In the genomic region with DNA sequence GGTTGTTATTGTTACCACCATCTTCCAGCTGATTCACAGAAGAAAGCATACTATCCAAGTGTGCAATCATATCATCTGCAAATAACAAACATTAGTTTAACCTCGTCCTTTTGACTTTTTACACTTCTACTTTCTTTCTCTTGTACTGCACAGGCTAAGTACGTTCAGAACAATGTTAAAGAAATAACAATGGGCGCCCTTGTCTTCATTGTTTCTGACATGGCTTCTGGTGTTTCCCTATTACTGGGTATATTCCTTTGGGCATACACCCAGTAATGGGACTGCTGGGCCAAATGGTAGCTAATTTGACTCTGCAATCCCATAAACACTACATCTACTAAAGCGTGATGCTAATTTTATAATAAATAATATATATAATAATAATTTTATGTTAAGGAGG, we compare ENCODE assay signal across 28 cellular contexts.
"Had no signal": no experiment of that assay in that cellular context is flagged by ENCODE, and none has a peak within 500 bp of the region (broad histone marks: within the 10 kb centered on the region; RNA-seq: fewer than 3 reads in every experiment).

No MANE protein-coding gene starts in this region.

- H3K36me3 ChIP-seq: brain microvascular endothelial cell, cardiac muscle cell had no signal

- ATAC-seq: activated CD8-positive, alpha-beta memory T cell treated with anti-CD3 and anti-CD28 coated beads, Interleukin-2, amount 10 ng/mL, durations not matched to agents 7 days and 5 days; Panc1; Right ventricle myocardium inferior; SK-N-SH treated with all-trans-retinoic acid at 6 μM for 48 hours; WTC11 had no signal

- H3K4me1 Mint-ChIP-seq: WTC11 had no signal

- H3K27me3 ChIP-seq: brain microvascular endothelial cell, cardiac muscle cell had no signal

- H3K36me3 Mint-ChIP-seq: WTC11 had no signal

- H3K4me3 ChIP-seq: cardiac muscle cell had no signal

- H3K9me3 Mint-ChIP-seq: activated T-cell treated with anti-CD3 and anti-CD28 coated beads, Interleukin-2, amount 50 U/mL, for 24 hours had no signal

- H3K27me3 Mint-ChIP-seq: activated CD4-positive, alpha-beta T cell treated with anti-CD3 and anti-CD28 coated beads, Interleukin-2, amount 10 ng/mL, durations not matched to agents 24 days and 14 days; activated CD8-positive, alpha-beta memory T cell treated with anti-CD3 and anti-CD28 coated beads, Interleukin-2, amount 10 ng/mL, durations not matched to agents 7 days and 5 days; activated naive CD8-positive, alpha-beta T cell; activated T-cell treated with anti-CD3 and anti-CD28 coated beads, Interleukin-2, amount 50 U/mL, for 24 hours had no signal

- H3K27ac Mint-ChIP-seq: activated CD4-positive, alpha-beta T cell treated with anti-CD3 and anti-CD28 coated beads, Interleukin-2, amount 10 ng/mL, durations not matched to agents 24 days and 14 days; activated CD8-positive, alpha-beta memory T cell treated with anti-CD3 and anti-CD28 coated beads, Interleukin-2, amount 10 ng/mL, durations not matched to agents 7 days and 5 days; activated T-cell treated with anti-CD3 and anti-CD28 coated beads, Interleukin-2, amount 50 U/mL, for 24 hours; activated T-helper 1 cell treated with anti-CD3 and anti-CD28 coated beads, Interleukin-12 subunit alpha, Interleukin-12 subunit beta, Interleukin-2, Interleukin-4 antibody, amounts not matched to agents 30 ng/mL and 10 ng/mL and 1 ng/mL, durations not matched to agents 14 hours and 24 hours and 36 hours; T-helper 1 cell treated with Interleukin-12 subunit alpha and Interleukin-12 subunit beta and Interleukin-4 antibody, amounts not matched to agents 30 μg/mL and 1 μg/mL, for 36 hours; WTC11 had no signal

- H3K27ac ChIP-seq: brain microvascular endothelial cell, cardiac muscle cell had no signal

- DNase-seq: activated CD4-positive, alpha-beta T cell treated with anti-CD3 and anti-CD28 coated beads for 1 hour; activated CD4-positive, alpha-beta T cell treated with anti-CD3 and anti-CD28 coated beads, Interleukin-2, amount 10 ng/mL, durations not matched to agents 24 days and 14 days; activated CD4-positive, alpha-beta T cell treated with anti-CD3 and anti-CD28 coated beads, Interleukin-2, amount 50 U/mL, for 48 hours; activated CD8-positive, alpha-beta memory T cell treated with anti-CD3 and anti-CD28 coated beads, Interleukin-2, amount 10 ng/mL, durations not matched to agents 7 days and 5 days; activated effector memory CD4-positive, alpha-beta T cell treated with Interleukin-2 at 50 U/mL for 16 hours; activated naive CD4-positive, alpha-beta T cell; activated T-cell treated with anti-CD3 and anti-CD28 coated beads, Interleukin-2, amount 50 U/mL, for 24 hours; brain microvascular endothelial cell; KG1; NCI-H1092; NCI-H1417; NCI-H1694; NCI-H2029 treated with DMSO at 0.1 percent for 48 hours; NCI-H345; NCI-H510A treated with DMSO at 0.1 percent for 48 hours; NCI-H69; NK-92 treated with Interleukin-12 subunit alpha and Interleukin-12 subunit beta, amount 100 ng/mL, for 24 hours; OCI-M1; RPMI8226; SW 1271 had no signal

- H3K4me3 Mint-ChIP-seq: activated CD4-positive, alpha-beta T cell treated with anti-CD3 and anti-CD28 coated beads, Interleukin-2, amount 10 ng/mL, durations not matched to agents 24 days and 14 days; activated CD8-positive, alpha-beta memory T cell treated with anti-CD3 and anti-CD28 coated beads, Interleukin-2, amount 10 ng/mL, durations not matched to agents 7 days and 5 days; activated naive CD8-positive, alpha-beta T cell; activated T-cell treated with anti-CD3 and anti-CD28 coated beads, Interleukin-2, amount 50 U/mL, for 24 hours; activated T-helper 1 cell treated with anti-CD3 and anti-CD28 coated beads, Interleukin-12 subunit alpha, Interleukin-12 subunit beta, Interleukin-2, Interleukin-4 antibody, amounts not matched to agents 30 ng/mL and 10 ng/mL and 1 ng/mL, durations not matched to agents 14 hours and 24 hours and 36 hours; T-helper 1 cell treated with Interleukin-12 subunit alpha and Interleukin-12 subunit beta and Interleukin-4 antibody, amounts not matched to agents 30 μg/mL and 1 μg/mL, for 36 hours; WTC11 had no signal
